8 cellular contexts compared by ENCODE assay signal in the genomic region with DNA sequence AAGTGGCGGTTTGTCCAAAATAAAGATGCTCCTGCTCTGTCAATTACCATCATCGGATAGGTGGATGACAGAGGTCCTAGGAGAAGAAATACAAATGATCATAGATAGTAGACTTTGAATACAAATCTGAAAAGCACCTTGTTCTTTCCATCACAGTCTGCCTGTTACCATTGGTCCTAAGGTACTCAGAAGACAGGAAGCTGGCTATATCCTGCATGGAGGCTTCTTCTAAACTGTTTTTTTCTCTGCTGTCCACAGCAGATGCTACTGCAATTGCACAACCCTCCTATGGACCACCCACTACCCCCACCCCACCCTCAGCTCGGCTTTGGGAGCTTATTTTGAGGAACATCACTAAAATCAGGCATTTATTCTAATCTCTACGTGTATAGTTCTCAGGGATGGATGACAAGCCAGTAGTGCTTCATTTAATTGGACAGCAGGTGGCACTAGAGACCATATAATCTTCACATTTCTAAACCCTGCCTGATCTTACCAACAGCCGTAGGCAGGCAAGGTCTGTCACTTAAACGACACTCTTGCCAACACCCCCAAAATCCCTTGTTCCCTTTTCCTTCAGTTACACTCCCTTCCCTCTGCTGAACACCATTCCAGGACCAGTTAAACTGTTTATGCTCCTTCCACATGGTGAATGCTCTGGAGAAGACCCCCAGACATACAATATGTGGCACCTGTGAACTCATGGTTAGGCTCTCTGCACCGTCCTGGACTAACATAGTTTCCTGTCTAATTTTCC. TPM values are rescaled to one million over a fixed set of nuclear protein-coding genes. Genes with fewer than 3 reads are reported as not detected.
DNase-seq lines count a peak whose midpoint lies in the region; ATAC-seq and TF ChIP-seq lines count a peak whose summit lies in the region.

No MANE protein-coding gene starts in this region.

- H3K4me3 ChIP-seq in AG10803 (ENCODE audit: low read length) (no peak overlapping the region), SK-N-SH (ENCODE audit: low read depth in 2 of 2, low read length in 1 of 2) (no peak overlapping the region; a peak in 1 of 4 replicates), gastrocnemius medialis (no peak overlapping the region)

- no peaks in the 10 kb centered on the region for H3F3A ChIP-seq in SK-N-SH (replicated peaks; ENCODE audit: insufficient read depth)

- peak; percentile 95 for TF ChIP-seq RAD21 in SK-N-SH (IDR thresholded peaks at IDR 0.05; ENCODE audit: low read length)

- H3K79me2 ChIP-seq in SK-N-SH (ENCODE audit: insufficient read depth) = no peaks in the 10 kb centered on the region

- no peak for TF ChIP-seq POLR2A in gastrocnemius medialis (IDR thresholded peaks at IDR 0.05)

- peak; percentile 93 for ATAC-seq in GM18502 (IDR thresholded peaks at IDR 0.05; ENCODE audit: poor library complexity, unreplicated experiment)
- peak; percentile 98 for ATAC-seq in HG02798 (IDR thresholded peaks at IDR 0.05; ENCODE audit: poor library complexity, unreplicated experiment)
- ATAC-seq in gastrocnemius medialis = peak; percentile 92 to 97

- TF ChIP-seq EP300 in SK-N-SH (IDR thresholded peaks at IDR 0.05; ENCODE audit: borderline replicate concordance in 1 of 2, low read depth in 1 of 2, low read length in 1 of 2) = no peak

- peaks cover 3 to 21% of the 10 kb centered on the region in 2 experiments for H3K4me1 ChIP-seq in SK-N-SH (ENCODE audit: control insufficient read depth in 1 of 2, insufficient read depth in 2 of 2, low read depth in 1 of 2, low read length in 1 of 2)
- H3K4me1 ChIP-seq in gastrocnemius medialis = no peaks in the 10 kb centered on the region

- POLR2A ChIA-PET in SK-N-SH (lab: Yijun Ruan, JAX) = no interaction called here

- H3K4me2 ChIP-seq in SK-N-SH = no peak overlapping the region

- WGBS in SK-N-SH (ENCODE audit: low lambda C conversion rate) = 37% methylated on average over 7 of the region's 7 CpGs

- intact Hi-C loops in gastrocnemius medialis (cut with DNase I; ENCODE audit: low total_unique reads) = loop anchor here (1.0 to 10.0 kb wide), 3 partner anchors 61 to 1095 kb away; a partner anchor contains a TSS

- TF ChIP-seq CTCF in AG10803 (conservative IDR thresholded peaks at IDR 0.05; ENCODE audit: low read length) = peak; percentile 74
- peak; percentile 78 for TF ChIP-seq CTCF in SK-N-SH (IDR thresholded peaks at IDR 0.05)
- peak; percentile 83 to 86 (median 85) for TF ChIP-seq CTCF in gastrocnemius medialis (IDR thresholded peaks at IDR 0.05 in 4 of 5, conservative IDR thresholded peaks at IDR 0.05 in 1 of 5)

- H3K27me3 ChIP-seq in SK-N-SH (ENCODE audit: insufficient read depth) (no peaks in the 10 kb centered on the region), gastrocnemius medialis (no peaks in the 10 kb centered on the region)

- in situ Hi-C loops in gastrocnemius medialis (cut with MboI; ENCODE audit: low sequenced_read_pairs in 4 of 4) = loop anchor here (5.0 to 25.0 kb wide), 3 partner anchors 58 to 1075 kb away; no protein-coding TSS in a partner anchor

- no peak overlapping the region for H3K27ac ChIP-seq in SK-N-SH (ENCODE audit: low read depth in 2 of 2, low read length in 1 of 2)
- H3K27ac ChIP-seq in gastrocnemius medialis = no peak overlapping the region

- no peaks in the 10 kb centered on the region for H3K36me3 ChIP-seq in SK-N-SH (replicated peaks in 1 of 2; ENCODE audit: control insufficient read depth in 1 of 2, insufficient read depth in 2 of 2, low read length in 1 of 2)
- H3K36me3 ChIP-seq in gastrocnemius medialis = no peaks in the 10 kb centered on the region

- H3K9ac ChIP-seq in SK-N-SH = no peak overlapping the region

- peak overlapping the region; percentile 61; the same call in 1 of the 2 replicates for H2AFZ ChIP-seq in SK-N-SH (ENCODE audit: low read depth)

- CTCF ChIA-PET in SK-N-SH (lab: Yijun Ruan, JAX) = interaction anchor here (0.5 to 17.1 kb wide), 34 partner anchors 9 to 1081 kb away, joined by 3 to 620 read pairs (median 4); a partner anchor contains a TSS

- H3K9me2 ChIP-seq in SK-N-SH = no peaks in the 10 kb centered on the region

- DNase-seq in AG10803 (ENCODE audit: low read depth) (peak; percentile 77), NCI-H1105 (lab: John Stamatoyannopoulos, UW) (peak; percentile 49), SK-N-SH (peak; percentile 72), astrocyte of the hippocampus (ENCODE audit: low read depth, low spot score) (peak; percentile 87), hepatic stellate cell (ENCODE audit: low spot score) (peak; percentile 61), gastrocnemius medialis (peak; percentile 13 to 21)

- H4K20me1 ChIP-seq in SK-N-SH (ENCODE audit: insufficient read depth) = no peaks in the 10 kb centered on the region

- no peaks in the 10 kb centered on the region for H3K9me3 ChIP-seq in SK-N-SH
- no peaks in the 10 kb centered on the region for H3K9me3 ChIP-seq in gastrocnemius medialis

TF ChIP-seq in SK-N-SH, 30 proteins besides CTCF, POLR2A, EP300 and RAD21:
- no peak for TF ChIP-seq RFX5 (IDR thresholded peaks at IDR 0.05; ENCODE audit: low read length)
- TF ChIP-seq NRF1 (IDR thresholded peaks at IDR 0.05; ENCODE audit: low read depth, low read length) = no peak
- no peak for TF ChIP-seq FOXJ3 (CRISPR knock-in tag; IDR thresholded peaks at IDR 0.05)
- no peak for TF ChIP-seq TEAD4 (IDR thresholded peaks at IDR 0.05; ENCODE audit: borderline replicate concordance, insufficient read depth)
- TF ChIP-seq, protein P1, sequence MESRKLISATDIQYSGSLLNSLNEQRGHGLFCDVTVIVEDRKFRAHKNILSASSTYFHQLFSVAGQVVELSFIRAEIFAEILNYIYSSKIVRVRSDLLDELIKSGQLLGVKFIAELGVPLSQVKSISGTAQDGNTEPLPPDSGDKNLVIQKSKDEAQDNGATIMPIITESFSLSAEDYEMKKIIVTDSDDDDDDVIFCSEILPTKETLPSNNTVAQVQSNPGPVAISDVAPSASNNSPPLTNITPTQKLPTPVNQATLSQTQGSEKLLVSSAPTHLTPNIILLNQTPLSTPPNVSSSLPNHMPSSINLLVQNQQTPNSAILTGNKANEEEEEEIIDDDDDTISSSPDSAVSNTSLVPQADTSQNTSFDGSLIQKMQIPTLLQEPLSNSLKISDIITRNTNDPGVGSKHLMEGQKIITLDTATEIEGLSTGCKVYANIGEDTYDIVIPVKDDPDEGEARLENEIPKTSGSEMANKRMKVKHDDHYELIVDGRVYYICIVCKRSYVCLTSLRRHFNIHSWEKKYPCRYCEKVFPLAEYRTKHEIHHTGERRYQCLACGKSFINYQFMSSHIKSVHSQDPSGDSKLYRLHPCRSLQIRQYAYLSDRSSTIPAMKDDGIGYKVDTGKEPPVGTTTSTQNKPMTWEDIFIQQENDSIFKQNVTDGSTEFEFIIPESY (IDR thresholded peaks at IDR 0.05; ENCODE audit: borderline replicate concordance, low read depth) = no peak
- no peak for TF ChIP-seq MEF2A (IDR thresholded peaks at IDR 0.05; ENCODE audit: borderline replicate concordance, low read depth)
- TF ChIP-seq SMC3 (IDR thresholded peaks at IDR 0.05; ENCODE audit: low read depth, low read length) = peak; percentile 97
- TF ChIP-seq, protein P2, sequence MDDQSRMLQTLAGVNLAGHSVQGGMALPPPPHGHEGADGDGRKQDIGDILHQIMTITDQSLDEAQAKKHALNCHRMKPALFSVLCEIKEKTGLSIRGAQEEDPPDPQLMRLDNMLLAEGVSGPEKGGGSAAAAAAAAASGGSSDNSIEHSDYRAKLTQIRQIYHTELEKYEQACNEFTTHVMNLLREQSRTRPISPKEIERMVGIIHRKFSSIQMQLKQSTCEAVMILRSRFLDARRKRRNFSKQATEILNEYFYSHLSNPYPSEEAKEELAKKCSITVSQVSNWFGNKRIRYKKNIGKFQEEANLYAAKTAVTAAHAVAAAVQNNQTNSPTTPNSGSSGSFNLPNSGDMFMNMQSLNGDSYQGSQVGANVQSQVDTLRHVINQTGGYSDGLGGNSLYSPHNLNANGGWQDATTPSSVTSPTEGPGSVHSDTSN (IDR thresholded peaks at IDR 0.05) = no peak
- TF ChIP-seq YY1 (IDR thresholded peaks at IDR 0.05; ENCODE audit: low read depth) = no peak

RNA-seq across cellular contexts. Expression of a gene that starts 6.6 kb away (rescaled TPM):
- 50.0 and 54.0 TPM in 2 replicates for polyA plus RNA-seq in SK-N-SH (2012; rRNA removed)
- polyA plus RNA-seq in SK-N-SH (2012; cell fraction: cytosol; rRNA removed) = 59.5 and 76.1 TPM in 2 replicates
- 34.1 and 63.7 TPM in 2 replicates for polyA plus RNA-seq in SK-N-SH (2012; cell fraction: nucleus; rRNA removed)
- 10 to 100 TPM; 23.4 to 81.5 (median 38.5) TPM for total RNA-seq in gastrocnemius medialis

RNA-seq across cellular contexts. Expression of a gene that starts 41.0 kb away (rescaled TPM):
- not detected in 2 replicates for polyA plus RNA-seq in SK-N-SH (2012; rRNA removed)
- not detected in 2 replicates for polyA plus RNA-seq in SK-N-SH (2012; cell fraction: cytosol; rRNA removed)
- polyA plus RNA-seq in SK-N-SH (2012; cell fraction: nucleus; rRNA removed) = not detected in 2 replicates
- not detected for total RNA-seq in gastrocnemius medialis

RNA-seq across cellular contexts. Expression of a gene that starts 44.3 kb away (rescaled TPM):
- polyA plus RNA-seq in SK-N-SH (2012; rRNA removed) = 0.87 and 1.2 TPM in 2 replicates
- polyA plus RNA-seq in SK-N-SH (2012; cell fraction: cytosol; rRNA removed) = 0.35 and 0.58 TPM in 2 replicates
- polyA plus RNA-seq in SK-N-SH (2012; cell fraction: nucleus; rRNA removed) = 2.2 and 5.0 TPM in 2 replicates
- 1 to 10 TPM; 2.9 to 5.8 (median 4.2) TPM for total RNA-seq in gastrocnemius medialis

RNA-seq across cellular contexts. Expression of a gene that starts 52.5 kb away (rescaled TPM):
- 0.15 TPM in 1 of 2 replicates, not detected in the other for polyA plus RNA-seq in SK-N-SH (2012; rRNA removed)
- 0.08 and 0.17 TPM in 2 replicates for polyA plus RNA-seq in SK-N-SH (2012; cell fraction: cytosol; rRNA removed)
- 0.20 TPM in 1 of 2 replicates, not detected in the other for polyA plus RNA-seq in SK-N-SH (2012; cell fraction: nucleus; rRNA removed)
- total RNA-seq in gastrocnemius medialis = 1 to 10 TPM in 1 of 4 donors, under 1 TPM in 2, not detected in 1; 0.62 to 2.1 (median 0.68) TPM

RNA-seq across cellular contexts. Expression of a gene that starts 55.8 kb away (rescaled TPM):
- polyA plus RNA-seq in SK-N-SH (2012; rRNA removed) = 0.28 TPM in 1 of 2 replicates, not detected in the other
- 0.10 and 0.17 TPM in 2 replicates for polyA plus RNA-seq in SK-N-SH (2012; cell fraction: cytosol; rRNA removed)
- polyA plus RNA-seq in SK-N-SH (2012; cell fraction: nucleus; rRNA removed) = not detected in 2 replicates
- total RNA-seq in gastrocnemius medialis = 10 to 100 TPM in 1 of 4 donors, 1 to 10 TPM in 2, under 1 TPM in 1; 0.58 to 11.7 (median 6.8) TPM

Comparison
In these comparisons a context has a peak if more than half of its experiments do, and no peak if none do; other contexts are left out.
1. DNase-seq: peak in every context shown above with its lines; median percentile 87 in astrocyte of the hippocampus; 77 in AG10803; 72 in SK-N-SH; 61 in hepatic stellate cell; 49 in NCI-H1105; 17 in gastrocnemius medialis.